Comparison of ENCODE assay signal across 38 cellular contexts in genomic region chr19:56810260-56810659, GRCh38. TPM values are rescaled to one million over a fixed set of nuclear protein-coding genes. Genes with fewer than 3 reads are reported as not detected.
"Had no signal": no experiment of that assay in that cellular context is flagged by ENCODE, and none has a peak within 500 bp of the region (broad histone marks: within the 10 kb centered on the region; RNA-seq: fewer than 3 reads in every experiment).

No MANE protein-coding gene starts in this region.

- H3K4me3 ChIP-seq: MG63 had no signal

- H3K36me3 ChIP-seq: MG63 had no signal

- H3K27me3 ChIP-seq: MG63 had no signal

- DNase-seq: Karpas-422, Kasumi-1, MG63, MM.1S, MV-4-11, NCI-H1048, NCI-H1092, NCI-H1092 treated with DMSO at 0.1 percent for 48 hours, NCI-H1105, NCI-H1105 treated with DMSO at 0.1 percent for 48 hours, NCI-H1417, NCI-H1417 treated with DMSO at 0.1 percent for 48 hours, NCI-H1436, NCI-H1436 treated with DMSO at 0.1 percent for 48 hours, NCI-H146, NCI-H1694, NCI-H1694 treated with DMSO at 0.1 percent for 48 hours, NCI-H187, NCI-H187 treated with DMSO at 0.1 percent for 48 hours, NCI-H1930, NCI-H2029, NCI-H2029 treated with DMSO at 0.1 percent for 48 hours, NCI-H2081, NCI-H2081 treated with DMSO at 0.1 percent for 48 hours, NCI-H2107, NCI-H2171, NCI-H2171 treated with DMSO at 0.1 percent for 48 hours, NCI-H2227 treated with DMSO at 0.1 percent for 48 hours, NCI-H226, NCI-H345, NCI-H446, NCI-H446 treated with DMSO at 0.1 percent for 48 hours, NCI-H510A, NCI-H510A treated with DMSO at 0.1 percent for 48 hours had no signal

RNA-seq across cellular contexts. Expression of gene PEG3, which starts 30.3 kb away (rescaled TPM):
- total RNA-seq: LHCN-M2, MCF 10A had no signal

RNA-seq across cellular contexts. Expression of gene ZIM2, which starts 30.3 kb away (rescaled TPM):
- total RNA-seq: LHCN-M2, M059J, MCF 10A, NCI-H460 had no signal
